2 cellular contexts compared by ENCODE assay signal in genomic region chr17:75933836-75934235, GRCh38.
TF ChIP-seq lines count a peak whose summit lies in the region.

No MANE protein-coding gene starts in this region.

TF ChIP-seq in A549, 52 proteins besides CTCF, POLR2A, EP300 and RAD21:
- TF ChIP-seq ZFP36 (IDR thresholded peaks at IDR 0.05; ENCODE audit: borderline replicate concordance, partially characterized antibody) (no peak), CBX8 (IDR thresholded peaks at IDR 0.05) (no peak), JUN (IDR thresholded peaks at IDR 0.05) (no peak), KDM5A (IDR thresholded peaks at IDR 0.05) (no peak), HOXB13 (CRISPR knock-in tag; IDR thresholded peaks at IDR 0.05; ENCODE audit: low read depth) (no peak), EHF (CRISPR knock-in tag; IDR thresholded peaks at IDR 0.05) (no peak), ESRRA (IDR thresholded peaks at IDR 0.05; ENCODE audit: borderline replicate concordance, low read length) (no peak), BCL3 (IDR thresholded peaks at IDR 0.05) (no peak), MAX (IDR thresholded peaks at IDR 0.05) (no peak), PHF8 (IDR thresholded peaks at IDR 0.05; ENCODE audit: borderline replicate concordance, low read depth) (no peak), HEYL (CRISPR knock-in tag; IDR thresholded peaks at IDR 0.05) (no peak)
TF ChIP-seq in A549: peak in this region for 0.

TF ChIP-seq in HEK293, 187 proteins besides CTCF, POLR2A, EP300 and RAD21:
- TF ChIP-seq ZNF426 (tag by site-specific recombination; IDR thresholded peaks at IDR 0.05) (no peak), ZNF10 (tag by site-specific recombination; IDR thresholded peaks at IDR 0.05) (0 out of 2 replicates have a peak, but pooled peaks have one; percentile 26)
